ENCODE assay signal across 6 cellular contexts in the genomic region with DNA sequence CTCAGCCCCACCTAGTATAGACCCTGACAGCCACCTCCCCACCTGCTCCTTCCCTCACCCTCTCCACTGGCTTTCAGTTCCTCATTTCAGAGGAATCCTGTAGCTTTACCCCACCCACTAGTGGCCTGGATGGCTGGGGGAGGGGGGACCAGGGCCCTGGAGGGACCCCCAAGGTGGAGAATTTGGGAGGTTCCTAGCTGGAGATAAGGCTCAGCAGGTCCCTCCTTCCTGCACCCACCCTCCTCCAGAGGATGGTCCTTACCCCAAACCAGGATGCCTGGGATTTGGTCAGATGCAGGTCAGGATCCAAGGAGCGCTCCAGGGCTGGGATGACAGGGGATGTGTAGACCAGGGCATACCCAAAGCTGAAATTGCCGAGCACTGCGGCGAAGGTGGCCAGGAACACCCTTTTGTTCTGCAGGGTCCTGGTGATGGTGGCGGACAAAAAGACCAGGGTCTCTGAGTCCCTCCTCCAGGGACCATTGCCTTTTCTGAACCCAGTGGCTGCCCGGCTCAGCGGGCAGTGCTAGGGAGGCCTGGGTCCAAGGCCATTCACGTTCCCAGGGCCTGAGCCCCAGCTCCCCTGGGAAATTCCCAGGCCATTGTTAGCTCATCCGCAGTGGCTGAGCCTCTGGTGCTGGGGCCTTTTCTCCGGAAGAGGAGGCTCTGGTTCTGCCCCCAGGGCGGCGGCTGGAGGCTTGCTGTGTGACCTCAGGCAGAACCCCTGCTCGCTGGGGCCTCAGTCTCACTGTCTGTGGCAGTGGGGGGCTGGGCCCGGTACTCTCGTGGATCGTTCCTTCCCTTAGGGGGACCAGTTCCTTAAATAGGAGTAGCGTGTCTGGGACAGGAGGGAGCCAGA. TPM values are rescaled to one million over a fixed set of nuclear protein-coding genes. Genes with fewer than 3 reads are reported as not detected.
DNase-seq lines count a peak whose midpoint lies in the region; ATAC-seq and TF ChIP-seq lines count a peak whose summit lies in the region.

No MANE protein-coding gene starts in this region.

- H3K4me3 ChIP-seq in left lung: peak overlapping the region; percentile 61 to 70

- no peaks in the 10 kb centered on the region for H3K27me3 Mint-ChIP-seq in activated CD8-positive, alpha-beta T cell treated with anti-CD3 and anti-CD28 coated beads for 36 hours

- peaks cover 8% of the 10 kb centered on the region for H3K4me1 Mint-ChIP-seq in activated CD8-positive, alpha-beta T cell treated with anti-CD3 and anti-CD28 coated beads for 36 hours (ENCODE audit: low read depth)

- H3K9me3 ChIP-seq in left lung: no peaks in the 10 kb centered on the region

- H3K4me3 Mint-ChIP-seq in activated CD8-positive, alpha-beta T cell treated with anti-CD3 and anti-CD28 coated beads for 36 hours: peak overlapping the region; percentile 77

- no peak for TF ChIP-seq CTCF in activated CD8-positive, alpha-beta T cell treated with anti-CD3 and anti-CD28 coated beads for 36 hours (IDR thresholded peaks at IDR 0.05)
- no peak for TF ChIP-seq CTCF in left lung (IDR thresholded peaks at IDR 0.05)

- POLR2A ChIA-PET in activated CD8-positive, alpha-beta T cell treated with anti-CD3 and anti-CD28 coated beads for 36 hours (lab: Charles Lee): interaction anchor here (1.2 to 1.6 kb wide), 2 partner anchors 9 to 144 kb away, joined by 4 read pairs; no protein-coding TSS in a partner anchor

- peak; percentile 46 for DNase-seq in activated CD8-positive, alpha-beta T cell treated with anti-CD3 and anti-CD28 coated beads for 36 hours
- DNase-seq in left lung (peak in 1 of 2 donors; percentile 81), epidermal melanocyte (ENCODE audit: insufficient read length, low spot score) (no peak), NCI-H187 treated with DMSO at 0.1 percent for 48 hours (lab: John Stamatoyannopoulos, UW) (no peak)

- no peaks in the 10 kb centered on the region for H3K36me3 Mint-ChIP-seq in activated CD8-positive, alpha-beta T cell treated with anti-CD3 and anti-CD28 coated beads for 36 hours (ENCODE audit: low read depth)

- intact Hi-C loops in activated CD8-positive, alpha-beta T cell treated with anti-CD3 and anti-CD28 coated beads for 36 hours (cut with micrococcal nuclease): no loop called here
- intact Hi-C loops in left lung (cut with DNase I): no loop called here

- peaks cover 0 to 30% of the 10 kb centered on the region in 2 donors for H3K36me3 ChIP-seq in left lung

- H3K27ac Mint-ChIP-seq in activated CD8-positive, alpha-beta T cell treated with anti-CD3 and anti-CD28 coated beads for 36 hours: peak overlapping the region; percentile 42

- H3K9me3 Mint-ChIP-seq in activated CD8-positive, alpha-beta T cell treated with anti-CD3 and anti-CD28 coated beads for 36 hours: no peaks in the 10 kb centered on the region

- peak; percentile 35 for ATAC-seq in GM18873 (IDR thresholded peaks at IDR 0.05; ENCODE audit: low FRiP score, unreplicated experiment)
- ATAC-seq in HG03045 (IDR thresholded peaks at IDR 0.05; ENCODE audit: unreplicated experiment): peak; percentile 42
- peak; percentile 14 for ATAC-seq in activated CD8-positive, alpha-beta T cell treated with anti-CD3 and anti-CD28 coated beads for 36 hours
- ATAC-seq in left lung: peak; percentile 17

- CTCF ChIA-PET in activated CD8-positive, alpha-beta T cell treated with anti-CD3 and anti-CD28 coated beads for 36 hours (lab: Charles Lee): interaction anchor here (1.1 to 2.4 kb wide), 2 partner anchors 19 to 74 kb away, joined by 3 to 12 read pairs; a partner anchor contains a TSS

- H3K27me3 ChIP-seq in left lung: peaks cover 0 to 22% of the 10 kb centered on the region in 2 donors

- H3K4me1 ChIP-seq in left lung: peaks cover 9 to 64% of the 10 kb centered on the region in 2 donors

- peak overlapping the region; percentile 71 to 78 for H3K27ac ChIP-seq in left lung

RNA-seq across cellular contexts. Expression of a gene that starts 0.7 kb away (rescaled TPM):
- 1 to 10 TPM; 5.4 to 6.7 TPM for total RNA-seq in activated CD8-positive, alpha-beta T cell treated with anti-CD3 and anti-CD28 coated beads for 36 hours
- 10 to 100 TPM in 1 of 2 donors, 1 to 10 TPM in 1; 7.8 to 22.4 TPM for total RNA-seq in left lung

RNA-seq across cellular contexts. Expression of a gene that starts 18.4 kb away (rescaled TPM):
- 1 to 10 TPM; 1.3 to 1.4 TPM for total RNA-seq in activated CD8-positive, alpha-beta T cell treated with anti-CD3 and anti-CD28 coated beads for 36 hours
- 10 to 100 TPM; 26.2 to 48.4 TPM for total RNA-seq in left lung

RNA-seq across cellular contexts. Expression of a gene that starts 46.5 kb away (rescaled TPM):
- not detected for total RNA-seq in activated CD8-positive, alpha-beta T cell treated with anti-CD3 and anti-CD28 coated beads for 36 hours
- not detected for total RNA-seq in left lung

RNA-seq across cellular contexts. Expression of a gene that starts 56.1 kb away (rescaled TPM):
- total RNA-seq in activated CD8-positive, alpha-beta T cell treated with anti-CD3 and anti-CD28 coated beads for 36 hours: 1 to 10 TPM; 2.5 to 2.9 TPM
- 1 to 10 TPM; 1.2 to 4.1 TPM for total RNA-seq in left lung

RNA-seq across cellular contexts. Expression of a gene that starts 56.3 kb away (rescaled TPM):
- total RNA-seq in activated CD8-positive, alpha-beta T cell treated with anti-CD3 and anti-CD28 coated beads for 36 hours: under 1 TPM; 0.11 to 0.25 TPM
- total RNA-seq in left lung: 10 to 100 TPM; 17.3 to 18.5 TPM

Comparison
In these comparisons a context has a peak if more than half of its experiments do, and no peak if none do; other contexts are left out.
1. RNA of a gene that starts 18.4 kb away (total RNA-seq): 26.2 to 48.4 TPM in left lung; 1.3 to 1.4 TPM in activated CD8-positive, alpha-beta T cell treated with anti-CD3 and anti-CD28 coated beads for 36 hours; every median in the first group is over 10 times any median in the second.
2. Peak in every context shown above with its lines, with median percentiles within 50 percentile points of each other: ATAC-seq.